1 cellular context compared by ENCODE assay signal in genomic region chr11:27362749-27363575, GRCh38.
TF ChIP-seq lines count a peak whose summit lies in the region.

TSS of gene CCDC34 (minus strand) at chr11:27363215. CDS start at chr11:27363194, 21 bp downstream.

TF ChIP-seq in HepG2, 621 proteins besides CTCF, POLR2A, EP300 and RAD21 (continued from another document and continues in another):
- TF ChIP-seq RNF219 (CRISPR knock-in tag; IDR thresholded peaks at IDR 0.05) (no peak), ZNF567 (CRISPR knock-in tag; IDR thresholded peaks at IDR 0.05; ENCODE audit: borderline replicate concordance) (peak; percentile 82; the same call in 1 of the 2 replicates), ZBTB20 (CRISPR knock-in tag; IDR thresholded peaks at IDR 0.05; ENCODE audit: borderline replicate concordance, low read depth) (peak; percentile 40; the same call in 1 of the 2 replicates), ZHX2 (IDR thresholded peaks at IDR 0.05; ENCODE audit: low read depth) (peak; percentile 60; the same call in 1 of the 2 replicates), ZHX2 (CRISPR knock-in tag; IDR thresholded peaks at IDR 0.05; ENCODE audit: borderline replicate concordance) (no peak), NFAT5 (CRISPR knock-in tag; IDR thresholded peaks at IDR 0.05) (peak; percentile 85; the same call in 1 of the 2 replicates), ZNF143 (CRISPR knock-in tag; IDR thresholded peaks at IDR 0.05) (peak; percentile 93), DZIP1 (CRISPR knock-in tag; IDR thresholded peaks at IDR 0.05) (no peak), ZNF720 (CRISPR knock-in tag; IDR thresholded peaks at IDR 0.05) (no peak), ETV6 (CRISPR knock-in tag; conservative IDR thresholded peaks at IDR 0.05) (no peak), SSRP1 (CRISPR knock-in tag; IDR thresholded peaks at IDR 0.05) (no peak), RELA (CRISPR knock-in tag; IDR thresholded peaks at IDR 0.05) (no peak), XRCC5 (optimal IDR thresholded peaks at IDR 0.05; ENCODE audit: low read length) (peak; percentile 45), ZNF232 (CRISPR knock-in tag; IDR thresholded peaks at IDR 0.05; ENCODE audit: borderline replicate concordance) (peak; percentile 82; the same call in 1 of the 2 replicates), HNRNPUL1 (IDR thresholded peaks at IDR 0.05; ENCODE audit: low read depth, low read length) (no peak), NR3C1 (CRISPR knock-in tag; IDR thresholded peaks at IDR 0.05) (no peak), ZNF546 (CRISPR knock-in tag; conservative IDR thresholded peaks at IDR 0.05) (peak; percentile 82; the same call in 1 of the 2 replicates), ZNF24 (IDR thresholded peaks at IDR 0.05) (no peak), JUND (CRISPR knock-in tag; IDR thresholded peaks at IDR 0.05) (no peak), KMT2A (CRISPR knock-in tag; IDR thresholded peaks at IDR 0.05) (peak; percentile 97), SIN3A (IDR thresholded peaks at IDR 0.05; ENCODE audit: borderline replicate concordance, low read depth, low read length) (peak; percentile 98), FOXO4 (CRISPR knock-in tag; conservative IDR thresholded peaks at IDR 0.05) (no peak; the same call in 1 of the 2 replicates), PREB (CRISPR knock-in tag; IDR thresholded peaks at IDR 0.05) (0 out of 2 replicates have a peak, but pooled peaks have one; percentile 58), ZNF510 (CRISPR knock-in tag; IDR thresholded peaks at IDR 0.05; ENCODE audit: low read depth) (no peak), EZH2 (conservative IDR thresholded peaks at IDR 0.05; ENCODE audit: low read depth, low read length) (no peak), PCBP2 (optimal IDR thresholded peaks at IDR 0.05; ENCODE audit: low read depth, low read length, poor library complexity, severe bottlenecking) (no peak), ZBTB26 (CRISPR knock-in tag; IDR thresholded peaks at IDR 0.05; ENCODE audit: borderline replicate concordance) (peak; percentile 58; the same call in 1 of the 2 replicates), ZBTB42 (CRISPR knock-in tag; IDR thresholded peaks at IDR 0.05) (peak; percentile 97), ZFP82 (CRISPR knock-in tag; IDR thresholded peaks at IDR 0.05; ENCODE audit: borderline replicate concordance) (no peak), SMARCC2 (IDR thresholded peaks at IDR 0.05) (no peak), ZGPAT (CRISPR knock-in tag; IDR thresholded peaks at IDR 0.05) (peak; percentile 91), AGO1 (IDR thresholded peaks at IDR 0.05; ENCODE audit: low read depth, low read length, poor library complexity, severe bottlenecking) (peak; percentile 88), ZFP62 (CRISPR knock-in tag; IDR thresholded peaks at IDR 0.05) (no peak), RFX3 (CRISPR knock-in tag; IDR thresholded peaks at IDR 0.05) (peak; percentile 98), ZFX (CRISPR knock-in tag; IDR thresholded peaks at IDR 0.05; ENCODE audit: low read depth) (peak; percentile 98), ZNF12 (CRISPR knock-in tag; IDR thresholded peaks at IDR 0.05) (peak; percentile 77), NFYC (CRISPR knock-in tag; IDR thresholded peaks at IDR 0.05) (peak; percentile 80), ZBTB1 (CRISPR knock-in tag; IDR thresholded peaks at IDR 0.05; ENCODE audit: borderline replicate concordance) (no peak)
